14 cellular contexts compared by ENCODE assay signal in genomic region chr6:132202569-132202968, GRCh38.
DNase-seq lines count a peak whose midpoint lies in the region; ATAC-seq and TF ChIP-seq lines count a peak whose summit lies in the region.
"Had no signal": no experiment of that assay in that cellular context is flagged by ENCODE, and none has a peak within 500 bp of the region (broad histone marks: within the 10 kb centered on the region; RNA-seq: fewer than 3 reads in every experiment).

No MANE protein-coding gene starts in this region.

- no peaks in the 10 kb centered on the region for H3K27me3 Mint-ChIP-seq in GM23338 (ENCODE audit: insufficient read depth, low read depth, poor library complexity)
- peaks cover 20% of the 10 kb centered on the region for H3K27me3 Mint-ChIP-seq in activated naive CD8-positive, alpha-beta T cell treated with anti-CD3 and anti-CD28 coated beads for 36 hours

- H2AFZ ChIP-seq in GM23338: no peak overlapping the region

- H3K4me1 Mint-ChIP-seq in GM23338: no peaks in the 10 kb centered on the region
- H3K4me1 Mint-ChIP-seq in activated naive CD8-positive, alpha-beta T cell treated with anti-CD3 and anti-CD28 coated beads for 36 hours: no peaks in the 10 kb centered on the region

- no peak overlapping the region for H3K9ac ChIP-seq in subcutaneous abdominal adipose tissue (ENCODE audit: low read length in 5 of 5)

- H3K9me3 Mint-ChIP-seq in GM23338: no peaks in the 10 kb centered on the region
- H3K9me3 Mint-ChIP-seq in activated naive CD8-positive, alpha-beta T cell treated with anti-CD3 and anti-CD28 coated beads for 36 hours: no peaks in the 10 kb centered on the region

- ATAC-seq in GM23338 (no peak), HG03439 (IDR thresholded peaks at IDR 0.05; ENCODE audit: unreplicated experiment) (no peak)

- no peak overlapping the region for H3K27ac Mint-ChIP-seq in GM23338
- no peak overlapping the region for H3K27ac Mint-ChIP-seq in activated naive CD8-positive, alpha-beta T cell treated with anti-CD3 and anti-CD28 coated beads for 36 hours

- H3K79me2 ChIP-seq in GM23338 (replicated peaks; ENCODE audit: insufficient read depth): no peaks in the 10 kb centered on the region

- no peaks in the 10 kb centered on the region for H3K36me3 Mint-ChIP-seq in GM23338 (ENCODE audit: low read depth)
- no peaks in the 10 kb centered on the region for H3K36me3 Mint-ChIP-seq in activated naive CD8-positive, alpha-beta T cell treated with anti-CD3 and anti-CD28 coated beads for 36 hours

- H3K27ac ChIP-seq in subcutaneous abdominal adipose tissue (ENCODE audit: low read depth, low read length): peak overlapping the region; percentile 63
- no peak overlapping the region for H3K27ac ChIP-seq in GM23338 (ENCODE audit: low read depth)

- TF ChIP-seq CTCF in HFF-Myc (IDR thresholded peaks at IDR 0.05; ENCODE audit: low read depth, low read length, missing control alignments) (no peak), GM23338 (conservative IDR thresholded peaks at IDR 0.05; ENCODE audit: low read depth in 2 of 2) (no peak)

- H3K27me3 ChIP-seq in subcutaneous abdominal adipose tissue (ENCODE audit: control insufficient read depth in 5 of 5, insufficient read depth in 4 of 5, low read length in 5 of 5) (no peaks in the 10 kb centered on the region), GM23338 (ENCODE audit: insufficient read depth) (no peaks in the 10 kb centered on the region)

- H4K20me1 ChIP-seq in GM23338 (replicated peaks; ENCODE audit: insufficient read depth): no peaks in the 10 kb centered on the region

- no peak overlapping the region for H3K4me2 ChIP-seq in GM23338

- H3K4me1 ChIP-seq in subcutaneous abdominal adipose tissue (ENCODE audit: control insufficient read depth in 5 of 5, insufficient read depth in 5 of 5, low read length in 5 of 5) (peaks cover 3 to 14% (median 4%) of the 10 kb centered on the region in 5 donors), GM23338 (ENCODE audit: insufficient read depth) (no peaks in the 10 kb centered on the region)

- no peaks in the 10 kb centered on the region for H3F3A ChIP-seq in GM23338 (replicated peaks; ENCODE audit: low read depth)

- DNase-seq in HFF-Myc (ENCODE audit: extremely low read depth, low read depth): peak; percentile 77
- peak; percentile 73 for DNase-seq in dermis blood vessel endothelial cell
- DNase-seq in left kidney (ENCODE audit: low read depth, low spot score): peak; percentile 56
- DNase-seq in NCI-H2029 (lab: John Stamatoyannopoulos, UW): no peak
- no peak for DNase-seq in GM23338 (ENCODE audit: low spot score)
- no peak for DNase-seq in activated naive CD8-positive, alpha-beta T cell treated with anti-CD3 and anti-CD28 coated beads for 36 hours
- DNase-seq: activated CD8-positive, alpha-beta memory T cell treated with anti-CD3 and anti-CD28 coated beads, Interleukin-2, amount 50 U/mL, for 48 hours; head of caudate nucleus; midbrain; NCI-H1694; stimulated activated CD4-positive, alpha-beta T cell treated with anti-CD3 and anti-CD28 coated beads, Interleukin-2, amount 100 ng/mL, for 48 hours; T-helper 9 cell had no signal

- no peak overlapping the region for H3K4me3 Mint-ChIP-seq in GM23338
- no peak overlapping the region for H3K4me3 Mint-ChIP-seq in activated naive CD8-positive, alpha-beta T cell treated with anti-CD3 and anti-CD28 coated beads for 36 hours

- H3K4me3 ChIP-seq in HFF-Myc (replicated peaks; ENCODE audit: low read depth, low read length) (no peak overlapping the region), subcutaneous abdominal adipose tissue (ENCODE audit: low read depth in 1 of 5, low read length in 5 of 5) (no peak overlapping the region), GM23338 (no peak overlapping the region)

- no peaks in the 10 kb centered on the region for H3K9me2 ChIP-seq in GM23338 (ENCODE audit: insufficient read depth)

- no peaks in the 10 kb centered on the region for H3K9me3 ChIP-seq in subcutaneous abdominal adipose tissue (ENCODE audit: control insufficient read depth in 5 of 5, low read length in 5 of 5)

- H3K36me3 ChIP-seq in subcutaneous abdominal adipose tissue (ENCODE audit: control insufficient read depth in 5 of 5, insufficient read depth in 5 of 5, low read length in 5 of 5) (no peaks in the 10 kb centered on the region), GM23338 (ENCODE audit: insufficient read depth) (no peaks in the 10 kb centered on the region)

TF ChIP-seq in GM23338, 12 proteins besides CTCF, POLR2A, EP300 and RAD21 (continues in another document):
- no peak for TF ChIP-seq NANOG (IDR thresholded peaks at IDR 0.05; ENCODE audit: borderline replicate concordance)
- no peak for TF ChIP-seq JUNB (IDR thresholded peaks at IDR 0.05; ENCODE audit: unreplicated experiment)
- TF ChIP-seq POLR2AphosphoS5 (IDR thresholded peaks at IDR 0.05; ENCODE audit: low read depth): no peak
- TF ChIP-seq CREB1 (CRISPR knock-in tag; IDR thresholded peaks at IDR 0.05; ENCODE audit: low read depth): no peak
- TF ChIP-seq REST (IDR thresholded peaks at IDR 0.05; ENCODE audit: unreplicated experiment): no peak
- TF ChIP-seq STAT1 (IDR thresholded peaks at IDR 0.05; ENCODE audit: unreplicated experiment): no peak
- no peak for TF ChIP-seq ETS1 (IDR thresholded peaks at IDR 0.05)
- TF ChIP-seq ZNF114 (CRISPR knock-in tag; IDR thresholded peaks at IDR 0.05): no peak
- no peak for TF ChIP-seq ZNF331 (CRISPR knock-in tag; IDR thresholded peaks at IDR 0.05; ENCODE audit: low read depth)
- no peak for TF ChIP-seq EZH2 (IDR thresholded peaks at IDR 0.05; ENCODE audit: low read depth, unreplicated experiment)
- TF ChIP-seq EZH2phosphoT487 (IDR thresholded peaks at IDR 0.05; ENCODE audit: unreplicated experiment): no peak

Comparison
In these comparisons a context has a peak if more than half of its experiments do, and no peak if none do; other contexts are left out.
1. DNase-seq: peak in HFF-Myc (single experiment), dermis blood vessel endothelial cell (single experiment) and left kidney (single experiment); none in NCI-H2029 (single experiment), GM23338 (single experiment) and activated naive CD8-positive, alpha-beta T cell treated with anti-CD3 and anti-CD28 coated beads for 36 hours (single experiment).